29 cellular contexts compared by ENCODE assay signal in the genomic region with DNA sequence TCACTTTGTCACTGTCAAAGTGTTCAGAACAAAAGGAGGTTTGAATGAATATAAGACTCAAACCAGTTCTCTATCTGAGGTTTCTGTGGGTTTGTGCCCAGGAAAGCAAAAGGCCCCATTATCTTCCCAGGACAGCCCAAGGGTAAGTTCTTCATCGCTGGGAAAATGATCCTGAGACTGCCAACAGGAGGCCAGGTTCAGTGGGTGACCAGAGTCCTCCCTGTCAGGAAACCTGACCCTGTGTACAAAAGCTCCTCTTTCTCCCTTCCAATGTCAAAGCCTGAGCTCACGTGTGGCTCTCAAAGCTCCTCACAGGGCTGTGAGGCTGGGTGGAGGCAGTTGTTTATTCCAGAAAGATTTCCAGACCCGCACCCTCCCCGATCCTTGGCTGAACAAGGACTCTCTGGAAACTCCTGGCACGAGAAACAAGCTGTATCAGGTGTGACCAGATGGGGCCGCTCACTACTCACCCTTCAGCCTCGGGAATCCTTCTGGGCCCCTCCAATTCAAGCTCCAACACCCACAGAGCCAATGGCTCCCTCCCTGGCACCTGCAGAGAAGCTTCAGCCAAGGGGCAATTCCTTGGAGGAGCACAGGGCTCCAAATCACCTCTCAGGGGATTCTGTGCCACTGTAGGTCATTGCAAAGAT.
"Had no signal": no experiment of that assay in that cellular context is flagged by ENCODE, and none has a peak within 500 bp of the region (broad histone marks: within the 10 kb centered on the region; RNA-seq: fewer than 3 reads in every experiment).

No MANE protein-coding gene starts in this region.

- DNase-seq: hippocampal formation; immature natural killer cell; islet precursor cell; left ventricle myocardium superior; lower lobe of right lung; mammary epithelial cell; mesendoderm; naive B cell; natural killer cell; nephron progenitor cell; occipital lobe; stimulated activated CD4-positive, alpha-beta T cell treated with anti-CD3 and anti-CD28 coated beads, Interleukin-1b, Interleukin-23, amount 100 ng/mL, for 48 hours; stimulated activated CD4-positive, alpha-beta T cell treated with anti-CD3 and anti-CD28 coated beads, Interleukin-2, amount 100 ng/mL, for 48 hours; stimulated activated CD4-positive, alpha-beta T cell treated with anti-CD3 and anti-CD28 coated beads, Interleukin-4, amount 100 ng/mL, for 4 hours; stimulated activated CD8-positive, alpha-beta memory T cell treated with anti-CD3 and anti-CD28 coated beads, Interleukin-4, amount 100 ng/mL, for 48 hours; stimulated activated naive CD4-positive, alpha-beta T cell treated with Interleukin-2 at 50 U/mL for 16 hours; stimulated activated naive CD8-positive, alpha-beta T cell treated with anti-CD3 and anti-CD28 coated beads, Interleukin-15, amount 100 ng/mL, for 72 hours; substantia nigra; tibial artery; trophoblast cell; upper lobe of right lung had no signal

- H3K4me1 ChIP-seq: lower lobe of right lung, neural progenitor cell, parathyroid adenoma, right atrium auricular region, right lobe of liver, tibial artery, upper lobe of right lung had no signal

- H3K36me3 ChIP-seq: lower lobe of right lung, neural progenitor cell, neutrophil, right atrium auricular region, right lobe of liver, thoracic aorta, tibial artery, upper lobe of right lung had no signal

- H3K27ac ChIP-seq: lower lobe of right lung, neural progenitor cell, neutrophil, parathyroid adenoma, right atrium auricular region, right lobe of liver, thoracic aorta, tibial artery, upper lobe of right lung had no signal

- ATAC-seq: left ventricle myocardium superior; lower lobe of right lung; natural killer cell; stimulated activated memory B cell treated with anti-CD40 and anti-IgM and Interleukin-4, amounts not matched to agents 10 μg/mL and 1 μg/mL and 100 μg/mL, for 72 hours; stimulated activated naive CD8-positive, alpha-beta T cell treated with anti-CD3 and anti-CD28 coated beads, Interleukin-15, amount 100 ng/mL, for 72 hours; upper lobe of right lung had no signal

- H3K4me3 ChIP-seq: lower lobe of right lung, neural progenitor cell, right atrium auricular region, right lobe of liver, smooth muscle cell, thoracic aorta, tibial artery, upper lobe of right lung had no signal

- H3K27me3 ChIP-seq: neural progenitor cell, neutrophil, right atrium auricular region, right lobe of liver, tibial artery, upper lobe of right lung had no signal

- H3K9me3 ChIP-seq: lower lobe of right lung, neutrophil, right atrium auricular region, right lobe of liver, thoracic aorta, tibial artery, upper lobe of right lung had no signal
